Comparison of ENCODE assay signal across 15 cellular contexts in genomic region chr3:148999806-149000205, GRCh38. TPM values are rescaled to one million over a fixed set of nuclear protein-coding genes. Genes with fewer than 3 reads are reported as not detected.
DNase-seq lines count a peak whose midpoint lies in the region; ATAC-seq and TF ChIP-seq lines count a peak whose summit lies in the region.
"Had no signal": no experiment of that assay in that cellular context is flagged by ENCODE, and none has a peak within 500 bp of the region (broad histone marks: within the 10 kb centered on the region; RNA-seq: fewer than 3 reads in every experiment).

No MANE protein-coding gene starts in this region.

- no peaks in the 10 kb centered on the region for H3K9me3 ChIP-seq in WERI-Rb-1 (ENCODE audit: severe bottlenecking)
- H3K9me3 ChIP-seq: BLaER1, colonic mucosa had no signal

- H3K27me3 ChIP-seq in WERI-Rb-1 (ENCODE audit: insufficient read depth, low read depth, severe bottlenecking): no peaks in the 10 kb centered on the region
- H3K27me3 ChIP-seq: BLaER1, colonic mucosa had no signal

- H3K27me3 Mint-ChIP-seq in HFFc6 (ENCODE audit: insufficient read depth): no peaks in the 10 kb centered on the region

- 0 out of 2 replicates have a peak overlapping the region, but pooled peaks have one; percentile 43 for H3K27ac Mint-ChIP-seq in HFFc6
- H3K27ac Mint-ChIP-seq: activated naive CD4-positive, alpha-beta T cell treated with anti-CD3 and anti-CD28 coated beads for 36 hours had no signal

- peak; percentile 50 for ATAC-seq in GM18502 (IDR thresholded peaks at IDR 0.05; ENCODE audit: poor library complexity, unreplicated experiment)

- H3K4me1 Mint-ChIP-seq in HFFc6 (ENCODE audit: low read depth): peaks cover 37% of the 10 kb centered on the region

- H3K4me3 Mint-ChIP-seq in HFFc6: no peak overlapping the region
- H3K4me3 Mint-ChIP-seq: activated naive CD4-positive, alpha-beta T cell treated with anti-CD3 and anti-CD28 coated beads for 36 hours had no signal

- no peaks in the 10 kb centered on the region for H3K9me3 Mint-ChIP-seq in HFFc6
- H3K9me3 Mint-ChIP-seq: activated naive CD4-positive, alpha-beta T cell treated with anti-CD3 and anti-CD28 coated beads for 36 hours had no signal

- peaks cover 55% of the 10 kb centered on the region for H3K36me3 Mint-ChIP-seq in HFFc6 (ENCODE audit: low read depth)

- H3K4me3 ChIP-seq in WERI-Rb-1 (ENCODE audit: low read depth, low read length): no peak overlapping the region
- H3K4me3 ChIP-seq: BLaER1, colonic mucosa, SK-N-MC had no signal

- TF ChIP-seq CTCF in HFFc6 (IDR thresholded peaks at IDR 0.05) (no peak), WERI-Rb-1 (IDR thresholded peaks at IDR 0.05; ENCODE audit: low read depth, low read length) (no peak)

- peaks cover 38% of the 10 kb centered on the region for H3K36me3 ChIP-seq in WERI-Rb-1

- no peak for DNase-seq in HFFc6
- DNase-seq in NOMO-1 treated with dmso at 0.1 percent for 144 hours (lab: John Stamatoyannopoulos, UW; ENCODE audit: unreplicated experiment): peak; percentile 71
- DNase-seq in iPS-NIHi11 (ENCODE audit: low spot score): peak; percentile 39
- no peak for DNase-seq in glomerular visceral epithelial cell (ENCODE audit: extremely low spot score)
- no peak for DNase-seq in SIG-M5 (lab: John Stamatoyannopoulos, UW)
- no peak for DNase-seq in WERI-Rb-1
- DNase-seq in nucleus accumbens (lab: John Stamatoyannopoulos, UW): no peak
- DNase-seq: activated CD4-positive, CD25-positive, alpha-beta regulatory T cell; colonic mucosa; GDM1; NCI-H748 treated with DMSO at 0.1 percent for 48 hours had no signal

- H3K27ac ChIP-seq in WERI-Rb-1: no peak overlapping the region
- H3K27ac ChIP-seq: BLaER1, colonic mucosa, SK-N-MC had no signal

RNA-seq across cellular contexts. Expression of gene GYG1, which starts 8.5 kb away (rescaled TPM):
- 10 to 100 TPM; 68.9 to 88.6 (median 78.5) TPM for total RNA-seq in HFFc6 (2021; fragmentation: NEBNext Ultra II Directional; extraction: Animal tissue kit (Norgen Biotek cat#: 25700))

Comparison
In these comparisons a context has a peak if more than half of its experiments do, and no peak if none do; other contexts are left out.
1. DNase-seq: peak in NOMO-1 treated with dmso at 0.1 percent for 144 hours (single experiment) and iPS-NIHi11 (single experiment); none in HFFc6 (single experiment), glomerular visceral epithelial cell (single experiment), SIG-M5 (single experiment), WERI-Rb-1 (single experiment) and nucleus accumbens (0 of 56).